13 cellular contexts compared by ENCODE assay signal in the genomic region with DNA sequence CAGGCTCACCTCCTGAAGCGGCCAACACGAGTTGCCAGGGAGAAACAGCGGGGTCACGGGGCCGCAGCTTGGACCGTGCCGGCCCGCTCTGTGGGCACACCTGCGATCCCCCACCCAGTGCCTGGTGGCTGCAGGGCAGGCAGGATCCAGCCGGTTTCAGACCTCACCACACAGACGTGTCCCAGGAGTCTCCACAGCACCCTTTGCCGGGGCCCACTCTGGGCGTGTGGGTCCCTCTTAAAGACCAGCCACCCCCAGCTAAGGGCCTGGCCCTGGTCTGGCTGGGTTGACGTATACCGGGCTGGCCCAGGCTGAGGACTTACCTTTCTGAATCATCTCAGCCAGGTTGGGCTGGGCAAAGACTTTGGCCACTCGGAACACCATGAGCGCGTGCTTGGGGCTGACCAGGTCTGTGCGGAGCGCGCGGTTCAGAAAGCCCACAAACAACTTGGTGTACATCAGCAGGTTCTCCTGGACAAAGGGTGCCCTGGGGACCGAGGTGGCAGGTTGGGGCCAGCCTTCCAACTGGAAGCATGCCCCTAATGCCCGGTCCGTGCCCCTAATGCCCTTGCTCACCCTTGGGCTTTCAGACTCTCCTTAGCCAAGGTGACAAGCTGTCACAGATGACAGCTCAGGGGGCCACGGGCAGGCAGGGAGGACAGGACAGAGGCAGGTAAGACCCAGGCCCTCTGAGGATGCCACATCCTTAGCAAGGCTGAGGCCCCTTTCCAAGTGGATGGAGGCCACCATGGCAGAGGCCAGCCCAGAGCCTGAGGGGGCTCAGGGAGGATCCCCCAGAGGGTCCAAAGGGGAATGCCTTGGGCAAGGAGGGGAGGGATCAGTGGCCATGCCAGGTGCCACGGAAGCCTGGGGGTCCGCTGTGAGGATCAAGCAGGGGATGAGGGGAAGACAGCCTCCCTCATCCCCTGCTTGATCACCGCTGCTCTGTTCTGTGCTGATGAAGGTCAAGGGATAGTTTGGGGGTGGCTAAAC. TPM values are rescaled to one million over a fixed set of nuclear protein-coding genes. Genes with fewer than 3 reads are reported as not detected.
DNase-seq lines count a peak whose midpoint lies in the region; ATAC-seq, FAIRE-seq and TF ChIP-seq lines count a peak whose summit lies in the region.
"Had no signal": no experiment of that assay in that cellular context is flagged by ENCODE, and none has a peak within 500 bp of the region (broad histone marks: within the 10 kb centered on the region; RNA-seq: fewer than 3 reads in every experiment).

No MANE protein-coding gene starts in this region.

- H3K4me1 Mint-ChIP-seq in chondrocyte (ENCODE audit: low read depth) = no peaks in the 10 kb centered on the region
- H3K4me1 Mint-ChIP-seq in CD4-positive, alpha-beta memory T cell = peaks cover 0 to 6% (median 1%) of the 10 kb centered on the region in 4 donors
- H3K4me1 Mint-ChIP-seq in T-helper 2 cell treated with Interferon-gamma antibody and Interleukin-4, amounts not matched to agents 5 μg/mL and 100 μg/mL, for 36 hours (ENCODE audit: low read depth) = no peaks in the 10 kb centered on the region

- no peak overlapping the region for H3K27ac Mint-ChIP-seq in chondrocyte (ENCODE audit: unreplicated experiment)
- H3K27ac Mint-ChIP-seq in CD4-positive, alpha-beta memory T cell = no peak overlapping the region
- H3K27ac Mint-ChIP-seq in T-helper 2 cell treated with Interferon-gamma antibody and Interleukin-4, amounts not matched to agents 5 μg/mL and 100 μg/mL, for 36 hours = no peak overlapping the region
- H3K27ac Mint-ChIP-seq: CD8-positive, alpha-beta T cell had no signal

- no peak overlapping the region for H3K9ac ChIP-seq in HepG2 (ENCODE audit: insufficient read depth, low read depth, low read length)
- H3K9ac ChIP-seq in parathyroid adenoma = no peak overlapping the region

- intact Hi-C loops in HepG2 (cut with micrococcal nuclease; ENCODE audit: unreplicated experiment) = loop anchor here (5.0 kb wide), 1 partner anchor 218 kb away; no protein-coding TSS in a partner anchor
- intact Hi-C loops in right lobe of liver (cut with DNase I) = no loop called here
- intact Hi-C loops in CD4-positive, alpha-beta memory T cell (cut with micrococcal nuclease) = no loop called here

- no peak for FAIRE-seq in HepG2 (lab: Jason Lieb, UNC)

- H3K79me2 ChIP-seq in HepG2 (ENCODE audit: insufficient read depth, low read length) = no peaks in the 10 kb centered on the region
- no peaks in the 10 kb centered on the region for H3K79me2 ChIP-seq in parathyroid adenoma

- POLR2A ChIA-PET in HepG2 (lab: Yijun Ruan, JAX) = interaction anchor here (1.1 kb wide), 2 partner anchors 26 to 187 kb away, joined by 3 to 5 read pairs; a partner anchor contains a TSS
- POLR2A ChIA-PET in CD4-positive, alpha-beta memory T cell (lab: Charles Lee; ENCODE audit: partially characterized antibody) = no interaction called here

- H4K20me1 ChIP-seq in HepG2 (ENCODE audit: insufficient read depth, low read length) = no peaks in the 10 kb centered on the region

- H3K9me3 Mint-ChIP-seq in chondrocyte (ENCODE audit: low read depth) = no peaks in the 10 kb centered on the region
- no peaks in the 10 kb centered on the region for H3K9me3 Mint-ChIP-seq in CD4-positive, alpha-beta memory T cell
- no peaks in the 10 kb centered on the region for H3K9me3 Mint-ChIP-seq in T-helper 2 cell treated with Interferon-gamma antibody and Interleukin-4, amounts not matched to agents 5 μg/mL and 100 μg/mL, for 36 hours
- H3K9me3 Mint-ChIP-seq: CD8-positive, alpha-beta T cell had no signal

- WGBS in HepG2 (ENCODE audit: low lambda C conversion rate) = 97% methylated on average over 18 of the region's 29 CpGs
- WGBS in right lobe of liver (ENCODE audit: insufficient coverage, low coverage, low lambda C conversion rate, missing lambda C conversion rate) = 100% methylated on average over 2 of the region's 29 CpGs

- no peak for TF ChIP-seq CTCF in HepG2 (CRISPR knock-in tag; IDR thresholded peaks at IDR 0.05)
- TF ChIP-seq CTCF in right lobe of liver (IDR thresholded peaks at IDR 0.05) = no peak
- TF ChIP-seq CTCF in chondrocyte (IDR thresholded peaks at IDR 0.05) = no peak
- TF ChIP-seq CTCF in parathyroid adenoma (IDR thresholded peaks at IDR 0.05) = no peak

- no peak overlapping the region for H3K4me3 Mint-ChIP-seq in chondrocyte (ENCODE audit: unreplicated experiment)
- H3K4me3 Mint-ChIP-seq in CD4-positive, alpha-beta memory T cell = no peak overlapping the region
- no peak overlapping the region for H3K4me3 Mint-ChIP-seq in T-helper 2 cell treated with Interferon-gamma antibody and Interleukin-4, amounts not matched to agents 5 μg/mL and 100 μg/mL, for 36 hours
- H3K4me3 Mint-ChIP-seq: CD8-positive, alpha-beta T cell had no signal

- DNase-seq in HepG2 (ENCODE audit: low spot score) (no peak), right lobe of liver (no peak), chondrocyte (ENCODE audit: low spot score) (peak; percentile 87)
- no peak for DNase-seq in CD4-positive, alpha-beta memory T cell
- no peak for DNase-seq in T-helper 2 cell treated with Interferon-gamma antibody and Interleukin-4, amounts not matched to agents 5 μg/mL and 100 μg/mL, for 36 hours (ENCODE audit: low spot score)

- H3K9me3 ChIP-seq in HepG2 (ENCODE audit: low read length) (no peaks in the 10 kb centered on the region), right lobe of liver (no peaks in the 10 kb centered on the region), parathyroid adenoma (ENCODE audit: control insufficient read depth, low read length) (no peaks in the 10 kb centered on the region)
- H3K9me3 ChIP-seq in CD4-positive, alpha-beta memory T cell (ENCODE audit: control insufficient read depth in 1 of 2, low read length in 2 of 2) = no peaks in the 10 kb centered on the region

- H3K27ac ChIP-seq in HepG2 (ENCODE audit: extremely low read length, insufficient read depth, low read length) (no peak overlapping the region), right lobe of liver (no peak overlapping the region), parathyroid adenoma (peak overlapping the region; percentile 27)
- H3K27ac ChIP-seq in CD4-positive, alpha-beta memory T cell (ENCODE audit: low read depth, low read length) = no peak overlapping the region

- BruUV-seq in HepG2 (replicated peaks; lab: Mats Ljungman, UMichigan) = no TSS peak

- H3K4me3 ChIP-seq in HepG2 (replicated peaks in 1 of 3; ENCODE audit: insufficient read depth in 1 of 3, low read depth in 2 of 3, low read length in 3 of 3) (no peak overlapping the region), right lobe of liver (no peak overlapping the region), parathyroid adenoma (ENCODE audit: low read depth, low read length) (no peak overlapping the region)
- no peak overlapping the region for H3K4me3 ChIP-seq in CD4-positive, alpha-beta memory T cell (ENCODE audit: low read length in 2 of 2)

- H3K36me3 ChIP-seq in HepG2 (replicated peaks in 1 of 2; ENCODE audit: control insufficient read depth in 1 of 2, insufficient read depth in 2 of 2, low read length in 2 of 2) (peaks cover 13 to 47% of the 10 kb centered on the region in 2 experiments; a peak in 4 of 5 replicates), right lobe of liver (peaks cover 0 to 4% (median 0%) of the 10 kb centered on the region in 4 donors), parathyroid adenoma (ENCODE audit: control insufficient read depth, insufficient read depth, low read length) (no peaks in the 10 kb centered on the region)
- H3K36me3 ChIP-seq in CD4-positive, alpha-beta memory T cell (ENCODE audit: insufficient read depth, low read length) = no peaks in the 10 kb centered on the region

- ATAC-seq in HepG2 = no peak
- ATAC-seq in right lobe of liver = no peak
- no peak for ATAC-seq in HG02623 (IDR thresholded peaks at IDR 0.05; ENCODE audit: unreplicated experiment)
- ATAC-seq in HG02840 (IDR thresholded peaks at IDR 0.05; ENCODE audit: low FRiP score, unreplicated experiment) = no peak
- ATAC-seq: CD8-positive, alpha-beta T cell had no signal

- no peaks in the 10 kb centered on the region for H3K27me3 ChIP-seq in HepG2 (ENCODE audit: control insufficient read depth in 1 of 2, insufficient read depth in 2 of 2, low read length in 2 of 2)
- no peaks in the 10 kb centered on the region for H3K27me3 ChIP-seq in right lobe of liver
- no peaks in the 10 kb centered on the region for H3K27me3 ChIP-seq in parathyroid adenoma (ENCODE audit: control insufficient read depth, insufficient read depth, low read length)
- no peaks in the 10 kb centered on the region for H3K27me3 ChIP-seq in CD4-positive, alpha-beta memory T cell (ENCODE audit: insufficient read depth, low read length)

- in situ Hi-C loops in HepG2 (cut with HindIII; ENCODE audit: extremely low pct_ligation_motif_present, low pct_unique_long_range_greater_than_20kb) = loop anchor here (10.0 kb wide), 1 partner anchor 180 kb away; no protein-coding TSS in a partner anchor

- TF ChIP-seq EP300 in HepG2 (IDR thresholded peaks at IDR 0.05; ENCODE audit: low read depth in 2 of 2, low read length in 2 of 2) (no peak), HepG2 (CRISPR knock-in tag; IDR thresholded peaks at IDR 0.05; ENCODE audit: borderline replicate concordance) (no peak)

- TF ChIP-seq POLR2A in HepG2 (IDR thresholded peaks at IDR 0.05; ENCODE audit: insufficient read depth in 1 of 2, low read depth in 2 of 2, low read length in 2 of 2) = no peak
- no peak for TF ChIP-seq POLR2A in right lobe of liver (IDR thresholded peaks at IDR 0.05)

- TF ChIP-seq RAD21 in HepG2 (CRISPR knock-in tag; IDR thresholded peaks at IDR 0.05) = no peak

- H2AFZ ChIP-seq in HepG2 (ENCODE audit: low read length) (no peak overlapping the region), parathyroid adenoma (no peak overlapping the region)

- H3K36me3 Mint-ChIP-seq in chondrocyte (ENCODE audit: low read depth) = peaks cover 4% of the 10 kb centered on the region
- H3K36me3 Mint-ChIP-seq in CD4-positive, alpha-beta memory T cell = peaks cover 15 to 35% of the 10 kb centered on the region in 2 donors
- peaks cover 2% of the 10 kb centered on the region for H3K36me3 Mint-ChIP-seq in T-helper 2 cell treated with Interferon-gamma antibody and Interleukin-4, amounts not matched to agents 5 μg/mL and 100 μg/mL, for 36 hours (ENCODE audit: low read depth)

- CTCF ChIA-PET in HepG2 (lab: Yijun Ruan, JAX; ENCODE audit: low intra/inter-chr PET ratio, low total read pairs) = interaction anchor here (2.5 kb wide), 1 partner anchor 177 kb away, joined by 14 read pairs; no protein-coding TSS in a partner anchor
- CTCF ChIA-PET in CD4-positive, alpha-beta memory T cell (lab: Charles Lee; ENCODE audit: partially characterized antibody) = interaction anchor here (1.5 kb wide), 1 partner anchor 178 kb away, joined by 3 read pairs; no protein-coding TSS in a partner anchor

- H3K4me1 ChIP-seq in HepG2 (ENCODE audit: insufficient read depth, low read length) (no peaks in the 10 kb centered on the region), right lobe of liver (no peaks in the 10 kb centered on the region), parathyroid adenoma (peaks cover 2% of the 10 kb centered on the region)
- H3K4me1 ChIP-seq in CD4-positive, alpha-beta memory T cell (ENCODE audit: insufficient read depth, low read length) = no peaks in the 10 kb centered on the region

- no peaks in the 10 kb centered on the region for H3K27me3 Mint-ChIP-seq in chondrocyte (ENCODE audit: low read depth)
- no peaks in the 10 kb centered on the region for H3K27me3 Mint-ChIP-seq in CD4-positive, alpha-beta memory T cell
- no peaks in the 10 kb centered on the region for H3K27me3 Mint-ChIP-seq in T-helper 2 cell treated with Interferon-gamma antibody and Interleukin-4, amounts not matched to agents 5 μg/mL and 100 μg/mL, for 36 hours (ENCODE audit: low read depth)

- H3K4me2 ChIP-seq in HepG2 (ENCODE audit: low read depth, low read length) = no peak overlapping the region
- no peak overlapping the region for H3K4me2 ChIP-seq in parathyroid adenoma (ENCODE audit: low read length)

RNA-seq across cellular contexts. Expression of a gene that starts 10.2 kb away (rescaled TPM):
- total RNA-seq in HepG2 (2016; rRNA removed; fragmentation: Illumina TruSeq; extraction: Trizol) (0.11 TPM in 1 of 2 replicates, not detected in the other), right lobe of liver (under 1 TPM in 3 of 6 experiments, not detected in 3; 0.19 to 0.74 (median 0.26) TPM), chondrocyte (1.0 to 3.0 TPM (median 1.2 TPM) in 3 replicates)
- total RNA-seq in HepG2 (2016; cell fraction: cytosol; rRNA removed; fragmentation: Illumina TruSeq; extraction: Trizol; ENCODE audit: low read depth) = 0.26 TPM in 1 of 2 replicates, not detected in the other
- total RNA-seq in HepG2 (2016; cell fraction: insoluble cytoplasmic fraction; rRNA removed; fragmentation: Illumina TruSeq; extraction: Trizol) = 0.15 and 0.24 TPM in 2 replicates
- total RNA-seq in HepG2 (2016; cell fraction: membrane; rRNA removed; fragmentation: Illumina TruSeq; extraction: Trizol) = 0.55 TPM in 1 of 2 replicates, not detected in the other
- total RNA-seq in HepG2 (2016; cell fraction: nucleus; rRNA removed; fragmentation: Illumina TruSeq; extraction: Trizol) = 0.28 and 0.37 TPM in 2 replicates
- polyA plus RNA-seq in HepG2 (2011; rRNA removed) = 0.07 and 0.12 TPM in 2 replicates
- polyA plus RNA-seq in HepG2 (2011; cell fraction: cytosol; rRNA removed) = 0.04 and 0.21 TPM in 2 replicates
- 1.0 and 1.3 TPM in 2 replicates for polyA plus RNA-seq in HepG2 (2011; cell fraction: nucleus; rRNA removed)
- polyA plus RNA-seq in HepG2 (2012) = 0.04 and 0.16 TPM in 2 replicates
- 0.26 and 0.28 TPM in 2 replicates for polyA plus RNA-seq in HepG2 (2016; cell fraction: cytosol; fragmentation: Illumina TruSeq; extraction: Trizol; ENCODE audit: low read depth)
- 0.35 TPM in 1 of 2 replicates, not detected in the other for polyA plus RNA-seq in HepG2 (2016; cell fraction: insoluble cytoplasmic fraction; fragmentation: Illumina TruSeq; extraction: Trizol; ENCODE audit: low read depth)
- polyA plus RNA-seq in HepG2 (2016; cell fraction: membrane; fragmentation: Illumina TruSeq; extraction: Trizol; ENCODE audit: low read depth) = 0.21 and 0.37 TPM in 2 replicates
- polyA plus RNA-seq in HepG2 (2016; cell fraction: nucleus; fragmentation: Illumina TruSeq; extraction: Trizol; ENCODE audit: insufficient read depth, low read depth) = 0.75 and 0.81 TPM in 2 replicates
- polyA minus RNA-seq in HepG2 (2011; rRNA and poly(A)+ RNA removed; ENCODE audit: low replicate concordance) = 0.47 TPM in 1 of 2 replicates, not detected in the other
- not detected in 2 replicates for polyA minus RNA-seq in HepG2 (2011; cell fraction: cytosol; rRNA and poly(A)+ RNA removed)
- polyA minus RNA-seq in HepG2 (2011; cell fraction: nucleus; rRNA and poly(A)+ RNA removed) = 0.50 and 0.90 TPM in 2 replicates
- under 1 TPM; 0.12 to 0.30 TPM for total RNA-seq in CD4-positive, alpha-beta memory T cell
- polyA plus RNA-seq in CD4-positive, alpha-beta memory T cell = not detected

RNA-seq across cellular contexts. Expression of a gene that starts 26.0 kb away (rescaled TPM):
- total RNA-seq in HepG2 (2016; rRNA removed; fragmentation: Illumina TruSeq; extraction: Trizol) = 1.9 and 6.0 TPM in 2 replicates
- 1.6 and 1.7 TPM in 2 replicates for total RNA-seq in HepG2 (2016; cell fraction: cytosol; rRNA removed; fragmentation: Illumina TruSeq; extraction: Trizol; ENCODE audit: low read depth)
- total RNA-seq in HepG2 (2016; cell fraction: insoluble cytoplasmic fraction; rRNA removed; fragmentation: Illumina TruSeq; extraction: Trizol) = 2.0 and 5.7 TPM in 2 replicates
- 2.2 and 2.6 TPM in 2 replicates for total RNA-seq in HepG2 (2016; cell fraction: membrane; rRNA removed; fragmentation: Illumina TruSeq; extraction: Trizol)
- 18.5 and 22.6 TPM in 2 replicates for total RNA-seq in HepG2 (2016; cell fraction: nucleus; rRNA removed; fragmentation: Illumina TruSeq; extraction: Trizol)
- polyA plus RNA-seq in HepG2 (2011; rRNA removed) = 1.2 and 1.7 TPM in 2 replicates
- polyA plus RNA-seq in HepG2 (2011; cell fraction: cytosol; rRNA removed) = 0.26 and 0.34 TPM in 2 replicates
- 16.9 and 20.4 TPM in 2 replicates for polyA plus RNA-seq in HepG2 (2011; cell fraction: nucleus; rRNA removed)
- polyA plus RNA-seq in HepG2 (2012) = 2.0 and 2.3 TPM in 2 replicates
- polyA plus RNA-seq in HepG2 (2016; cell fraction: cytosol; fragmentation: Illumina TruSeq; extraction: Trizol; ENCODE audit: low read depth) = not detected in 2 replicates
- 0.19 and 0.31 TPM in 2 replicates for polyA plus RNA-seq in HepG2 (2016; cell fraction: insoluble cytoplasmic fraction; fragmentation: Illumina TruSeq; extraction: Trizol; ENCODE audit: low read depth)
- polyA plus RNA-seq in HepG2 (2016; cell fraction: membrane; fragmentation: Illumina TruSeq; extraction: Trizol; ENCODE audit: low read depth) = not detected in 2 replicates
- 6.1 and 6.5 TPM in 2 replicates for polyA plus RNA-seq in HepG2 (2016; cell fraction: nucleus; fragmentation: Illumina TruSeq; extraction: Trizol; ENCODE audit: insufficient read depth, low read depth)
- 25.5 TPM in 1 of 2 replicates, not detected in the other for polyA minus RNA-seq in HepG2 (2011; rRNA and poly(A)+ RNA removed; ENCODE audit: low replicate concordance)
- polyA minus RNA-seq in HepG2 (2011; cell fraction: cytosol; rRNA and poly(A)+ RNA removed) = 1.6 and 2.9 TPM in 2 replicates
- polyA minus RNA-seq in HepG2 (2011; cell fraction: nucleus; rRNA and poly(A)+ RNA removed) = 57.8 and 73.4 TPM in 2 replicates
- total RNA-seq in right lobe of liver = not detected
- total RNA-seq in chondrocyte = 8.4 TPM in 2 of 3 replicates, not detected in the other
- not detected for total RNA-seq in CD4-positive, alpha-beta memory T cell
- polyA plus RNA-seq in CD4-positive, alpha-beta memory T cell = under 1 TPM in 1 of 2 donors, not detected in 1; 0.16 TPM
- total RNA-seq: A673; CD8-positive, alpha-beta T cell; NCI-H460; Right ventricle myocardium superior had no signal

RNA-seq across cellular contexts. Expression of a gene that starts 26.3 kb away (rescaled TPM):
- 70.5 and 72.5 TPM in 2 replicates for total RNA-seq in HepG2 (2016; rRNA removed; fragmentation: Illumina TruSeq; extraction: Trizol)
- total RNA-seq in HepG2 (2016; cell fraction: cytosol; rRNA removed; fragmentation: Illumina TruSeq; extraction: Trizol; ENCODE audit: low read depth) = 16.2 and 16.4 TPM in 2 replicates
- 63.3 and 71.6 TPM in 2 replicates for total RNA-seq in HepG2 (2016; cell fraction: insoluble cytoplasmic fraction; rRNA removed; fragmentation: Illumina TruSeq; extraction: Trizol)
- 45.6 and 46.9 TPM in 2 replicates for total RNA-seq in HepG2 (2016; cell fraction: membrane; rRNA removed; fragmentation: Illumina TruSeq; extraction: Trizol)
- 70.7 and 77.5 TPM in 2 replicates for total RNA-seq in HepG2 (2016; cell fraction: nucleus; rRNA removed; fragmentation: Illumina TruSeq; extraction: Trizol)
- polyA plus RNA-seq in HepG2 (2011; rRNA removed) = 63.2 and 69.0 TPM in 2 replicates
- polyA plus RNA-seq in HepG2 (2011; cell fraction: cytosol; rRNA removed) = 27.2 and 39.1 TPM in 2 replicates
- 483 and 680 TPM in 2 replicates for polyA plus RNA-seq in HepG2 (2011; cell fraction: nucleus; rRNA removed)
- polyA plus RNA-seq in HepG2 (2012) = 53.0 and 69.5 TPM in 2 replicates
- polyA plus RNA-seq in HepG2 (2016; cell fraction: cytosol; fragmentation: Illumina TruSeq; extraction: Trizol; ENCODE audit: low read depth) = 12.9 and 14.8 TPM in 2 replicates
- polyA plus RNA-seq in HepG2 (2016; cell fraction: insoluble cytoplasmic fraction; fragmentation: Illumina TruSeq; extraction: Trizol; ENCODE audit: low read depth) = 81.9 and 105 TPM in 2 replicates
- 36.8 and 38.6 TPM in 2 replicates for polyA plus RNA-seq in HepG2 (2016; cell fraction: membrane; fragmentation: Illumina TruSeq; extraction: Trizol; ENCODE audit: low read depth)
- 229 and 236 TPM in 2 replicates for polyA plus RNA-seq in HepG2 (2016; cell fraction: nucleus; fragmentation: Illumina TruSeq; extraction: Trizol; ENCODE audit: insufficient read depth, low read depth)
- polyA minus RNA-seq in HepG2 (2011; rRNA and poly(A)+ RNA removed; ENCODE audit: low replicate concordance) = 39.1 and 125 TPM in 2 replicates
- polyA minus RNA-seq in HepG2 (2011; cell fraction: cytosol; rRNA and poly(A)+ RNA removed) = 39.4 and 44.1 TPM in 2 replicates
- polyA minus RNA-seq in HepG2 (2011; cell fraction: nucleus; rRNA and poly(A)+ RNA removed) = 82.9 and 90.9 TPM in 2 replicates
- total RNA-seq in right lobe of liver = 10 to 100 TPM; 19.0 to 24.3 (median 21.6) TPM
- total RNA-seq in chondrocyte = 50.7 to 67.1 TPM (median 58.3 TPM) in 3 replicates
- 10 to 100 TPM; 48.8 to 51.5 TPM for total RNA-seq in CD4-positive, alpha-beta memory T cell
- polyA plus RNA-seq in CD4-positive, alpha-beta memory T cell = 10 to 100 TPM; 26.1 to 41.4 TPM

RNA-seq across cellular contexts. Expression of a gene that starts 27.0 kb away (rescaled TPM):
- total RNA-seq in HepG2 (2016; rRNA removed; fragmentation: Illumina TruSeq; extraction: Trizol) (308 and 410 TPM in 2 replicates), right lobe of liver (100 to 1,000 TPM in 2 of 6 experiments, 10 to 100 TPM in 4; 69.5 to 125 (median 89.1) TPM), chondrocyte (255 to 269 TPM (median 260 TPM) in 3 replicates)
- 664 and 798 TPM in 2 replicates for total RNA-seq in HepG2 (2016; cell fraction: cytosol; rRNA removed; fragmentation: Illumina TruSeq; extraction: Trizol; ENCODE audit: low read depth)
- total RNA-seq in HepG2 (2016; cell fraction: insoluble cytoplasmic fraction; rRNA removed; fragmentation: Illumina TruSeq; extraction: Trizol) = 352 and 417 TPM in 2 replicates
- 641 and 838 TPM in 2 replicates for total RNA-seq in HepG2 (2016; cell fraction: membrane; rRNA removed; fragmentation: Illumina TruSeq; extraction: Trizol)
- 142 and 179 TPM in 2 replicates for total RNA-seq in HepG2 (2016; cell fraction: nucleus; rRNA removed; fragmentation: Illumina TruSeq; extraction: Trizol)
- 244 and 253 TPM in 2 replicates for polyA plus RNA-seq in HepG2 (2011; rRNA removed)
- polyA plus RNA-seq in HepG2 (2011; cell fraction: cytosol; rRNA removed) = 121 and 325 TPM in 2 replicates
- polyA plus RNA-seq in HepG2 (2011; cell fraction: nucleus; rRNA removed) = 97.5 and 107 TPM in 2 replicates
- 208 and 248 TPM in 2 replicates for polyA plus RNA-seq in HepG2 (2012)
- polyA plus RNA-seq in HepG2 (2016; cell fraction: cytosol; fragmentation: Illumina TruSeq; extraction: Trizol; ENCODE audit: low read depth) = 676 and 762 TPM in 2 replicates
- polyA plus RNA-seq in HepG2 (2016; cell fraction: insoluble cytoplasmic fraction; fragmentation: Illumina TruSeq; extraction: Trizol; ENCODE audit: low read depth) = 300 and 324 TPM in 2 replicates
- polyA plus RNA-seq in HepG2 (2016; cell fraction: membrane; fragmentation: Illumina TruSeq; extraction: Trizol; ENCODE audit: low read depth) = 541 and 609 TPM in 2 replicates
- 261 and 270 TPM in 2 replicates for polyA plus RNA-seq in HepG2 (2016; cell fraction: nucleus; fragmentation: Illumina TruSeq; extraction: Trizol; ENCODE audit: insufficient read depth, low read depth)
- 12.3 and 45.2 TPM in 2 replicates for polyA minus RNA-seq in HepG2 (2011; rRNA and poly(A)+ RNA removed; ENCODE audit: low replicate concordance)
- polyA minus RNA-seq in HepG2 (2011; cell fraction: cytosol; rRNA and poly(A)+ RNA removed) = 53.2 and 58.8 TPM in 2 replicates
- polyA minus RNA-seq in HepG2 (2011; cell fraction: nucleus; rRNA and poly(A)+ RNA removed) = 20.9 and 25.2 TPM in 2 replicates
- 100 to 1,000 TPM; 205 to 207 TPM for total RNA-seq in CD4-positive, alpha-beta memory T cell
- polyA plus RNA-seq in CD4-positive, alpha-beta memory T cell = 100 to 1,000 TPM; 184 to 199 TPM

RNA-seq across cellular contexts. Expression of a gene that starts 43.2 kb away (rescaled TPM):
- total RNA-seq in HepG2 (2016; rRNA removed; fragmentation: Illumina TruSeq; extraction: Trizol) = not detected in 2 replicates
- not detected in 2 replicates for total RNA-seq in HepG2 (2016; cell fraction: cytosol; rRNA removed; fragmentation: Illumina TruSeq; extraction: Trizol; ENCODE audit: low read depth)
- not detected in 2 replicates for total RNA-seq in HepG2 (2016; cell fraction: insoluble cytoplasmic fraction; rRNA removed; fragmentation: Illumina TruSeq; extraction: Trizol)
- not detected in 2 replicates for total RNA-seq in HepG2 (2016; cell fraction: membrane; rRNA removed; fragmentation: Illumina TruSeq; extraction: Trizol)
- total RNA-seq in HepG2 (2016; cell fraction: nucleus; rRNA removed; fragmentation: Illumina TruSeq; extraction: Trizol) = not detected in 2 replicates
- not detected in 2 replicates for polyA plus RNA-seq in HepG2 (2011; rRNA removed)
- not detected in 2 replicates for polyA plus RNA-seq in HepG2 (2011; cell fraction: cytosol; rRNA removed)
- polyA plus RNA-seq in HepG2 (2011; cell fraction: nucleus; rRNA removed) = not detected in 2 replicates
- polyA plus RNA-seq in HepG2 (2012) = not detected in 2 replicates
- polyA plus RNA-seq in HepG2 (2016; cell fraction: cytosol; fragmentation: Illumina TruSeq; extraction: Trizol; ENCODE audit: low read depth) = not detected in 2 replicates
- not detected in 2 replicates for polyA plus RNA-seq in HepG2 (2016; cell fraction: insoluble cytoplasmic fraction; fragmentation: Illumina TruSeq; extraction: Trizol; ENCODE audit: low read depth)
- not detected in 2 replicates for polyA plus RNA-seq in HepG2 (2016; cell fraction: membrane; fragmentation: Illumina TruSeq; extraction: Trizol; ENCODE audit: low read depth)
- not detected in 2 replicates for polyA plus RNA-seq in HepG2 (2016; cell fraction: nucleus; fragmentation: Illumina TruSeq; extraction: Trizol; ENCODE audit: insufficient read depth, low read depth)
- not detected in 2 replicates for polyA minus RNA-seq in HepG2 (2011; rRNA and poly(A)+ RNA removed; ENCODE audit: low replicate concordance)
- not detected in 2 replicates for polyA minus RNA-seq in HepG2 (2011; cell fraction: cytosol; rRNA and poly(A)+ RNA removed)
- polyA minus RNA-seq in HepG2 (2011; cell fraction: nucleus; rRNA and poly(A)+ RNA removed) = not detected in 2 replicates
- total RNA-seq in right lobe of liver = not detected
- total RNA-seq in chondrocyte = not detected in 3 replicates
- not detected for total RNA-seq in CD4-positive, alpha-beta memory T cell
- not detected for polyA plus RNA-seq in CD4-positive, alpha-beta memory T cell
- total RNA-seq: A673; CD8-positive, alpha-beta T cell; H1; NCI-H460 had no signal
- polyA plus RNA-seq: H1 had no signal
